Comparison of ENCODE assay signal across 8 cellular contexts in genomic region chr22:35914357-35914664, GRCh38.
DNase-seq lines count a peak whose midpoint lies in the region; ATAC-seq, FAIRE-seq and TF ChIP-seq lines count a peak whose summit lies in the region.

No MANE protein-coding gene starts in this region.

- H3K4me1 ChIP-seq in iPS-20b (ENCODE audit: insufficient read depth, low read length): peaks cover 40% of the 10 kb centered on the region
- peaks cover 11 to 46% (median 30%) of the 10 kb centered on the region in 6 donors for H3K4me1 ChIP-seq in spleen

- peak overlapping the region; percentile 28 for H3K4me3 Mint-ChIP-seq in activated naive CD8-positive, alpha-beta T cell treated with anti-CD3 and anti-CD28 coated beads, Interleukin-2, amount 50 U/mL, for 24 hours

- intact Hi-C loops in spleen (cut with DNase I; ENCODE audit: low total_unique reads): no loop called here

- DNase-seq in HTR-8/SVneo (ENCODE audit: insufficient read length, low spot score) (no peak), spleen (no peak), LoVo (ENCODE audit: low spot score) (no peak), RCC 7860 (ENCODE audit: low spot score) (no peak), NCI-H526 treated with DMSO at 0.1 percent for 48 hours (lab: John Stamatoyannopoulos, UW) (no peak)
- no peak for DNase-seq in activated naive CD8-positive, alpha-beta T cell treated with anti-CD3 and anti-CD28 coated beads, Interleukin-2, amount 50 U/mL, for 24 hours

- H3K27ac Mint-ChIP-seq in activated naive CD8-positive, alpha-beta T cell treated with anti-CD3 and anti-CD28 coated beads, Interleukin-2, amount 50 U/mL, for 24 hours: no peak overlapping the region

- H3K4me3 ChIP-seq in iPS-20b (ENCODE audit: low read length): peak overlapping the region; percentile 64; the same call in 1 of the 2 replicates
- H3K4me3 ChIP-seq in spleen: peak overlapping the region in 5 of 8 donors; percentile 19 to 65 (median 34)

- peaks cover 11% of the 10 kb centered on the region for H3K27me3 Mint-ChIP-seq in activated naive CD8-positive, alpha-beta T cell treated with anti-CD3 and anti-CD28 coated beads, Interleukin-2, amount 50 U/mL, for 24 hours

- no peaks in the 10 kb centered on the region for H3K9me3 ChIP-seq in iPS-20b (ENCODE audit: insufficient read depth, low read depth, low read length)
- no peaks in the 10 kb centered on the region for H3K9me3 ChIP-seq in spleen

- WGBS in spleen, 5 donors: 45 to 61% (median 48%) methylated on average over 2 of the region's 2 CpGs

- peak overlapping the region; percentile 63; the same call in 1 of the 2 replicates for H3K9ac ChIP-seq in iPS-20b (ENCODE audit: low read depth, low read length)

- ATAC-seq in activated naive CD8-positive, alpha-beta T cell treated with anti-CD3 and anti-CD28 coated beads, Interleukin-2, amount 50 U/mL, for 24 hours: no peak
- no peak for ATAC-seq in GM21367 (IDR thresholded peaks at IDR 0.05; ENCODE audit: unreplicated experiment)

- no peak for TF ChIP-seq CTCF in spleen (IDR thresholded peaks at IDR 0.05 in 8 of 11, conservative IDR thresholded peaks at IDR 0.05 in 3 of 11)

- no peaks in the 10 kb centered on the region for H3K9me3 Mint-ChIP-seq in activated naive CD8-positive, alpha-beta T cell treated with anti-CD3 and anti-CD28 coated beads, Interleukin-2, amount 50 U/mL, for 24 hours

- H3K36me3 Mint-ChIP-seq in activated naive CD8-positive, alpha-beta T cell treated with anti-CD3 and anti-CD28 coated beads, Interleukin-2, amount 50 U/mL, for 24 hours (ENCODE audit: low read depth): no peaks in the 10 kb centered on the region

- H3K27me3 ChIP-seq in iPS-20b (ENCODE audit: insufficient read depth, low read length): no peaks in the 10 kb centered on the region
- peaks cover 0 to 14% (median 0%) of the 10 kb centered on the region in 7 donors for H3K27me3 ChIP-seq in spleen (replicated peaks in 1 of 7)

- peaks cover 12% of the 10 kb centered on the region for H3K4me1 Mint-ChIP-seq in activated naive CD8-positive, alpha-beta T cell treated with anti-CD3 and anti-CD28 coated beads, Interleukin-2, amount 50 U/mL, for 24 hours

- no peak for TF ChIP-seq POLR2A in spleen (IDR thresholded peaks at IDR 0.05)

- H3K27ac ChIP-seq in iPS-20b (ENCODE audit: low read length) (peak overlapping the region; percentile 9), spleen (peak overlapping the region in 7 of 8 donors; percentile 43 to 77 (median 66))

- FAIRE-seq in HTR-8/SVneo (lab: Jason Lieb, UNC): peak; percentile 67
- FAIRE-seq in RCC 7860 (lab: Jason Lieb, UNC): no peak

- no peaks in the 10 kb centered on the region for H3K36me3 ChIP-seq in iPS-20b (ENCODE audit: insufficient read depth, low read depth, low read length)
- no peaks in the 10 kb centered on the region for H3K36me3 ChIP-seq in spleen
